ENCODE assay signal across 29 cellular contexts in the genomic region with DNA sequence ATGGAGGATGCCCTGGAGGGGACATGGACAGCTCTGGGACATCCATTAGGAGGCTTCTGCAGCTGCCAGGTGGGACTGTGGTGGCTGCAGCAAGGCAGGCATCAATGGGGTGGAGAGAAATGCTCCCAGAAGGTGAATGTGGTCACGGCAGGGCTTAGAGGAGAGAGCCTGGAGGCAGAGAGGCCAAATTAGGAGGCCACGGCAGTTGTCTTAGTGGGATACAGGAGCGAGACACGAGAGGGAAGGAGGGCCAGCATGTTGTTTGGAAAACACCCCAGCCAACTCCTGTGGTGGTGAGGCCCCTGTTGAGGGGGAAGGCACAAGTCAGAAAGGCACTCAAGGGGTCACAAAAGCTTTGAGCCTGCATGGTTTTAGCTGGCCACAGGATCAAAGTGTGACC.
"Had no signal": no experiment of that assay in that cellular context is flagged by ENCODE, and none has a peak within 500 bp of the region (broad histone marks: within the 10 kb centered on the region; RNA-seq: fewer than 3 reads in every experiment).

No MANE protein-coding gene starts in this region.

- H3K9me3 ChIP-seq: ovary, psoas muscle, right lobe of liver, thoracic aorta, thyroid gland, vagina had no signal

- H3K36me3 ChIP-seq: ovary, right lobe of liver, spleen, stomach, thoracic aorta, thyroid gland, transverse colon, upper lobe of left lung, vagina had no signal

- H3K27ac Mint-ChIP-seq: natural killer cell treated with Interleukin-12 subunit alpha and Interleukin-12 subunit beta and Interleukin-15 and Interleukin-18, amount 100 ng/mL, for 72 hours; nephron progenitor cell; progenitor cell of endocrine pancreas; stimulated activated memory B cell treated with anti-CD40 and anti-IgM and Interleukin-4, amounts not matched to agents 10 μg/mL and 1 μg/mL and 100 μg/mL, for 72 hours; stimulated activated naive CD8-positive, alpha-beta T cell treated with anti-CD3 and anti-CD28 coated beads, Interleukin-15, Interleukin-2, amounts not matched to agents 100 ng/mL and 50 ng/mL, for 24 hours had no signal

- H3K36me3 Mint-ChIP-seq: natural killer cell treated with Interleukin-12 subunit alpha and Interleukin-12 subunit beta and Interleukin-15 and Interleukin-18, amount 100 ng/mL, for 72 hours had no signal

- H2AFZ ChIP-seq: parathyroid adenoma had no signal

- DNase-seq: naive B cell; naive thymus-derived CD8-positive, alpha-beta T cell; nephron progenitor cell; occipital lobe; ovary; psoas muscle; right cardiac atrium; right lobe of liver; spleen; stimulated activated CD4-positive, alpha-beta T cell treated with anti-CD3 and anti-CD28 coated beads, Interleukin-12 subunit alpha, Interleukin-12 subunit beta, amount 100 ng/mL, for 4 hours; stimulated activated CD4-positive, alpha-beta T cell treated with anti-CD3 and anti-CD28 coated beads, Interleukin-1b, Interleukin-23, amount 100 ng/mL, for 48 hours; stimulated activated CD4-positive, alpha-beta T cell treated with anti-CD3 and anti-CD28 coated beads, Interleukin-4, amount 100 ng/mL, for 1 hour; stimulated activated CD4-positive, alpha-beta T cell treated with anti-CD3 and anti-CD28 coated beads, Interleukin-4, amount 100 ng/mL, for 4 hours; stimulated activated CD8-positive, alpha-beta memory T cell treated with anti-CD3 and anti-CD28 coated beads, Interleukin-4, amount 100 ng/mL, for 48 hours; stimulated activated naive CD4-positive, alpha-beta T cell treated with Interleukin-2 at 50 U/mL for 16 hours; stomach; thyroid gland; transverse colon; upper lobe of left lung had no signal

- H3K4me3 Mint-ChIP-seq: naive thymus-derived CD8-positive, alpha-beta T cell; natural killer cell treated with Interleukin-12 subunit alpha and Interleukin-12 subunit beta and Interleukin-15 and Interleukin-18, amount 100 ng/mL, for 72 hours; nephron progenitor cell; neural crest cell; stimulated activated memory B cell treated with anti-CD40 and anti-IgM and Interleukin-4, amounts not matched to agents 10 μg/mL and 1 μg/mL and 100 μg/mL, for 72 hours; stimulated activated naive CD8-positive, alpha-beta T cell treated with anti-CD3 and anti-CD28 coated beads, Interleukin-15, Interleukin-2, amounts not matched to agents 100 ng/mL and 50 ng/mL, for 24 hours had no signal

- H3K27ac ChIP-seq: ovary, parathyroid adenoma, psoas muscle, right lobe of liver, skin epidermis, spleen, stomach, thoracic aorta, thyroid gland, transverse colon, upper lobe of left lung, vagina had no signal

- H3K4me1 ChIP-seq: parathyroid adenoma, psoas muscle, right lobe of liver, thyroid gland, vagina had no signal

- H3K27me3 Mint-ChIP-seq: naive B cell; progenitor cell of endocrine pancreas; stimulated activated memory B cell treated with anti-CD40 and anti-IgM and Interleukin-4, amounts not matched to agents 10 μg/mL and 1 μg/mL and 100 μg/mL, for 72 hours had no signal

- H3K79me2 ChIP-seq: parathyroid adenoma had no signal

- ATAC-seq: naive thymus-derived CD8-positive, alpha-beta T cell; natural killer cell treated with Interleukin-12 subunit alpha and Interleukin-12 subunit beta and Interleukin-15 and Interleukin-18, amount 100 ng/mL, for 72 hours; psoas muscle; right cardiac atrium; right lobe of liver; stimulated activated memory B cell treated with anti-CD40 and anti-IgM and Interleukin-4, amounts not matched to agents 10 μg/mL and 1 μg/mL and 100 μg/mL, for 72 hours had no signal

- H3K4me1 Mint-ChIP-seq: neural crest cell had no signal

- H3K9me3 Mint-ChIP-seq: natural killer cell treated with Interleukin-12 subunit alpha and Interleukin-12 subunit beta and Interleukin-15 and Interleukin-18, amount 100 ng/mL, for 72 hours; stimulated activated naive CD8-positive, alpha-beta T cell treated with anti-CD3 and anti-CD28 coated beads, Interleukin-15, Interleukin-2, amounts not matched to agents 100 ng/mL and 50 ng/mL, for 24 hours had no signal

- H3K4me3 ChIP-seq: ovary, psoas muscle, right lobe of liver, skin epidermis, smooth muscle cell, spleen, stomach, thoracic aorta, thyroid gland, transverse colon, upper lobe of left lung, vagina had no signal

- H3K9ac ChIP-seq: parathyroid adenoma had no signal

- H3K27me3 ChIP-seq: ovary, right lobe of liver, spleen, stomach, thyroid gland, transverse colon, upper lobe of left lung, vagina had no signal

- H3K4me2 ChIP-seq: smooth muscle cell had no signal
